ENCODE assay signal across 16 cellular contexts in genomic region chr5:135433626-135434426, GRCh38. TPM values are rescaled to one million over a fixed set of nuclear protein-coding genes. Genes with fewer than 3 reads are reported as not detected.
DNase-seq lines count a peak whose midpoint lies in the region; ATAC-seq and TF ChIP-seq lines count a peak whose summit lies in the region.
"Had no signal": no experiment of that assay in that cellular context is flagged by ENCODE, and none has a peak within 500 bp of the region (broad histone marks: within the 10 kb centered on the region; RNA-seq: fewer than 3 reads in every experiment).

No MANE protein-coding gene starts in this region.

- no peaks in the 10 kb centered on the region for H4K20me1 ChIP-seq in OCI-LY7 (ENCODE audit: insufficient read depth, low read length)

- no peaks in the 10 kb centered on the region for H3K9me2 ChIP-seq in OCI-LY7 (ENCODE audit: insufficient read depth, low read length)
- H3K9me2 ChIP-seq: SK-N-SH had no signal

- H3K4me1 ChIP-seq in liver (ENCODE audit: control insufficient read depth in 4 of 4, insufficient read depth in 4 of 4, low read length in 3 of 4) (peaks cover 0 to 2% (median 0%) of the 10 kb centered on the region in 4 donors), OCI-LY7 (ENCODE audit: insufficient read depth, low read length, poor library complexity, severe bottlenecking) (peaks cover 12% of the 10 kb centered on the region)

- no peak for TF ChIP-seq CTCF in cardiac fibroblast (IDR thresholded peaks at IDR 0.05; ENCODE audit: low read depth, low read length)
- TF ChIP-seq CTCF in liver (IDR thresholded peaks at IDR 0.05; ENCODE audit: low read depth, low read length, missing input control): no peak
- TF ChIP-seq CTCF in OCI-LY7 (conservative IDR thresholded peaks at IDR 0.05; ENCODE audit: low read length): no peak

- 68% methylated on average over 13 of the region's 13 CpGs for WGBS in liver

- H2AFZ ChIP-seq in OCI-LY7 (ENCODE audit: low read length): no peak overlapping the region

- no TSS peak for BruUV-seq in OCI-LY7 (replicated peaks; lab: Mats Ljungman, UMichigan)

- no peaks in the 10 kb centered on the region for H3K36me3 ChIP-seq in liver (ENCODE audit: control insufficient read depth in 4 of 4, insufficient read depth in 3 of 4, low read depth in 1 of 4, low read length in 3 of 4)
- no peaks in the 10 kb centered on the region for H3K36me3 ChIP-seq in OCI-LY7 (ENCODE audit: insufficient read depth, low read length)

- no peak overlapping the region for H3K4me2 ChIP-seq in OCI-LY7 (ENCODE audit: low read length)
- H3K4me2 ChIP-seq: SK-N-SH had no signal

- no peaks in the 10 kb centered on the region for H3K79me2 ChIP-seq in OCI-LY7 (ENCODE audit: insufficient read depth, low read depth, low read length)

- no peaks in the 10 kb centered on the region for H3K27me3 ChIP-seq in liver (ENCODE audit: control insufficient read depth in 4 of 4, insufficient read depth in 4 of 4, low read length in 3 of 4)

- peak; percentile 59 for DNase-seq in Right ventricle myocardium inferior (ENCODE audit: missing footprints)
- no peak for DNase-seq in cardiac septum (ENCODE audit: low spot score)
- DNase-seq in cardiac fibroblast (ENCODE audit: low read depth in 2 of 2): peak; percentile 55 to 56
- DNase-seq in OCI-LY7 (ENCODE audit: low spot score): no peak
- DNase-seq in activated naive CD4-positive, alpha-beta T cell (lab: John Stamatoyannopoulos, UW): no peak
- DNase-seq in RKO (ENCODE audit: low spot score): no peak
- DNase-seq: body of pancreas; midbrain; NCI-H2227 treated with DMSO at 0.1 percent for 48 hours; SK-N-SH; stimulated activated CD4-positive, alpha-beta T cell treated with anti-CD3 and anti-CD28 coated beads, Interleukin-12 subunit alpha, Interleukin-12 subunit beta, amount 100 ng/mL, for 4 hours had no signal

- H3K9ac ChIP-seq in liver (ENCODE audit: low read depth in 1 of 2, low read length in 2 of 2): no peak overlapping the region
- H3K9ac ChIP-seq: SK-N-SH had no signal

- ATAC-seq in Right ventricle myocardium inferior (no peak), GM19324 (IDR thresholded peaks at IDR 0.05; ENCODE audit: low FRiP score, unreplicated experiment) (no peak)
- ATAC-seq: body of pancreas; stimulated activated effector memory CD8-positive, alpha-beta T cell treated with anti-CD3 and anti-CD28 coated beads, Interleukin-12 subunit alpha, Interleukin-12 subunit beta, amount 100 ng/mL, for 72 hours had no signal

- no peak for TF ChIP-seq RAD21 in liver (IDR thresholded peaks at IDR 0.05)

- CTCF ChIA-PET in OCI-LY7 (lab: Charles Lee; ENCODE audit: unreplicated experiment): no interaction called here

- intact Hi-C loops in Right ventricle myocardium inferior (cut with DNase I) (no loop called here), cardiac septum (cut with DNase I) (no loop called here), OCI-LY7 (cut with micrococcal nuclease; ENCODE audit: unreplicated experiment) (no loop called here)

- peak overlapping the region; percentile 11 to 25 for H3K27ac ChIP-seq in liver (ENCODE audit: low read depth in 1 of 2, low read length in 2 of 2)
- no peak overlapping the region for H3K27ac ChIP-seq in OCI-LY7 (ENCODE audit: low read depth, low read length, poor library complexity, severe bottlenecking)

- H3K4me3 ChIP-seq in cardiac fibroblast (replicated peaks in 1 of 2; ENCODE audit: low read depth in 2 of 2, low read length in 2 of 2) (no peak overlapping the region), liver (ENCODE audit: low read depth in 1 of 3, low read length in 3 of 3) (no peak overlapping the region), OCI-LY7 (ENCODE audit: low read depth, low read length, poor library complexity, severe bottlenecking) (no peak overlapping the region)
- H3K4me3 ChIP-seq: body of pancreas had no signal

- POLR2A ChIA-PET in OCI-LY7 (lab: Charles Lee): no interaction called here

- peaks cover 0 to 4% (median 2%) of the 10 kb centered on the region in 4 donors for H3K9me3 ChIP-seq in liver (ENCODE audit: control insufficient read depth in 4 of 4, low read length in 3 of 4)
- H3K9me3 ChIP-seq in OCI-LY7 (ENCODE audit: low read length): no peaks in the 10 kb centered on the region
- H3K9me3 ChIP-seq: body of pancreas, SK-N-SH had no signal

TF ChIP-seq in liver, 16 proteins besides CTCF, POLR2A, EP300 and RAD21:
- TF ChIP-seq MAX (IDR thresholded peaks at IDR 0.05) (no peak), FOXA2 (IDR thresholded peaks at IDR 0.05) (no peak), FOXA1 (IDR thresholded peaks at IDR 0.05) (no peak), TAF1 (conservative IDR thresholded peaks at IDR 0.05) (no peak), EGR1 (IDR thresholded peaks at IDR 0.05; ENCODE audit: low read depth in 2 of 2) (no peak), ZBTB33 (IDR thresholded peaks at IDR 0.05) (no peak), JUND (IDR thresholded peaks at IDR 0.05) (no peak), GABPA (IDR thresholded peaks at IDR 0.05 in 1 of 2, conservative IDR thresholded peaks at IDR 0.05 in 1 of 2) (no peak), SP1 (IDR thresholded peaks at IDR 0.05) (no peak), NR2F2 (IDR thresholded peaks at IDR 0.05) (no peak), RXRA (IDR thresholded peaks at IDR 0.05) (no peak), YY1 (IDR thresholded peaks at IDR 0.05) (no peak), REST (IDR thresholded peaks at IDR 0.05) (no peak), ATF3 (IDR thresholded peaks at IDR 0.05) (no peak), HNF4A (conservative IDR thresholded peaks at IDR 0.05) (no peak), HNF4G (IDR thresholded peaks at IDR 0.05) (no peak)

RNA-seq across cellular contexts. Expression of gene DCANP1, which starts 13.3 kb away (rescaled TPM):
- total RNA-seq in Right ventricle myocardium inferior (not detected), cardiac septum (not detected), liver (under 1 TPM in 1 of 2 donors, not detected in 1; 0.05 TPM), OCI-LY7 (2022) (not detected in 2 replicates)
- polyA plus RNA-seq in liver: not detected
- total RNA-seq in OCI-LY7 (2014; rRNA removed; shearing (Covaris generic)): not detected in 2 replicates
- total RNA-seq: HT1080 had no signal
- polyA plus RNA-seq: AG04450, SK-N-SH had no signal

RNA-seq across cellular contexts. Expression of gene TIFAB, which starts 18.3 kb away (rescaled TPM):
- total RNA-seq in Right ventricle myocardium inferior: not detected
- not detected for total RNA-seq in cardiac septum
- under 1 TPM in 1 of 2 donors, not detected in 1; 0.47 TPM for total RNA-seq in liver
- under 1 TPM in 1 of 2 donors, not detected in 1; 0.02 TPM for polyA plus RNA-seq in liver
- not detected in 2 replicates for total RNA-seq in OCI-LY7 (2014; rRNA removed; shearing (Covaris generic))
- not detected in 2 replicates for total RNA-seq in OCI-LY7 (2022)
- total RNA-seq: body of pancreas, HT1080 had no signal
- polyA plus RNA-seq: AG04450, SK-N-SH had no signal

RNA-seq across cellular contexts. Expression of gene MACROH2A1, which starts 34.8 kb away (rescaled TPM):
- total RNA-seq in Right ventricle myocardium inferior (104 TPM), cardiac septum (112 TPM), liver (100 to 1,000 TPM in 1 of 2 donors, 10 to 100 TPM in 1; 72.6 to 113 TPM), OCI-LY7 (2022) (271 and 279 TPM in 2 replicates)
- polyA plus RNA-seq in liver: 10 to 100 TPM; 33.7 to 52.9 TPM
- 356 and 388 TPM in 2 replicates for total RNA-seq in OCI-LY7 (2014; rRNA removed; shearing (Covaris generic))

Comparison
In these comparisons a context has a peak if more than half of its experiments do, and no peak if none do; other contexts are left out.
1. DNase-seq: peak in Right ventricle myocardium inferior (single experiment) and cardiac fibroblast (2 of 2); none in cardiac septum (single experiment), OCI-LY7 (single experiment), activated naive CD4-positive, alpha-beta T cell (0 of 4) and RKO (single experiment).